Comparison of ENCODE assay signal across 22 cellular contexts in the genomic region with DNA sequence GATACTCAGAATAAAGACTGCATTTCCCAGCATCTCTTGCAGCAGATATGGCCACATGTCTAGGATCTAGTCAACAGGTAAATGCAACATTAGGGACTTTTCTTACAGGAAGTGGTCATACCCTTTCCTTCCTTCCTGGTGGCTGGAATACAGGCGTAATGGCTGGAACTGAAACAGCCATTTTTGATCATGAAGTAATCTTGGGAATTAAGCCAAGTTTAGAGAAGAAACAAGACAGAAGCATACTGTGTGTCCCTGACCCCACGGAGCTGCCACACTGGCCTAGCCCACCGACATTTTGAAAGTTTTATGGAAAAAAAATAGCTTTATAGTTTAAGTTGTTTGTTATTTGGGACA.
DNase-seq lines count a peak whose midpoint lies in the region; ATAC-seq, FAIRE-seq and TF ChIP-seq lines count a peak whose summit lies in the region.
"Had no signal": no experiment of that assay in that cellular context is flagged by ENCODE, and none has a peak within 500 bp of the region (broad histone marks: within the 10 kb centered on the region; RNA-seq: fewer than 3 reads in every experiment).

No MANE protein-coding gene starts in this region.

- peak overlapping the region; percentile 2 for H2AFZ ChIP-seq in HCT116 (ENCODE audit: low read depth, low read length, poor library complexity, severe bottlenecking)
- H2AFZ ChIP-seq in endothelial cell of umbilical vein (ENCODE audit: low read depth, low read length) = no peak overlapping the region

- DNase-seq in HCT116 (ENCODE audit: low read depth, low spot score) (peak; percentile 31), HT-29 (ENCODE audit: low spot score) (peak; percentile 19), WTC11 (ENCODE audit: low spot score) (no peak), endothelial cell of umbilical vein (ENCODE audit: low read depth, low spot score) (no peak), posterior cingulate gyrus (no peak), midbrain (lab: John Stamatoyannopoulos, UW) (no peak), dorsolateral prefrontal cortex (no peak)
- DNase-seq: 8988T; ACHN; C1 segment of cervical spinal cord; Calu3; CD4-positive, alpha-beta memory T cell; COR-L47; DMS53; DMS79 treated with DMSO at 0.1 percent for 48 hours; GF-D8 had no signal

- H3K79me2 ChIP-seq in HCT116 (ENCODE audit: insufficient read depth, low read length) (no peaks in the 10 kb centered on the region), endothelial cell of umbilical vein (ENCODE audit: control insufficient read depth, insufficient read depth, low read length) (no peaks in the 10 kb centered on the region)

- peaks cover 54% of the 10 kb centered on the region for H3K4me1 Mint-ChIP-seq in WTC11
- H3K4me1 Mint-ChIP-seq: CD4-positive, alpha-beta memory T cell had no signal

- ATAC-seq in HCT116 = no peak; the same call in 1 of the 2 replicates
- no peak for ATAC-seq in WTC11
- ATAC-seq: A549, GM23338 had no signal

- no peak overlapping the region for H3K9ac ChIP-seq in HCT116 (ENCODE audit: low read length)
- H3K9ac ChIP-seq in endothelial cell of umbilical vein (replicated peaks; ENCODE audit: extremely low read depth, insufficient read depth, low read length) = no peak overlapping the region

- H3K9me3 Mint-ChIP-seq in WTC11 = peaks cover 10% of the 10 kb centered on the region
- H3K9me3 Mint-ChIP-seq: CD4-positive, alpha-beta memory T cell had no signal

- H3K4me3 Mint-ChIP-seq in WTC11 = no peak overlapping the region
- H3K4me3 Mint-ChIP-seq: CD4-positive, alpha-beta memory T cell; GM23338 had no signal

- no peaks in the 10 kb centered on the region for H3K36me3 ChIP-seq in HCT116 (ENCODE audit: control insufficient read depth in 1 of 2, insufficient read depth in 2 of 2, low read length in 2 of 2)
- H3K36me3 ChIP-seq in endothelial cell of umbilical vein (ENCODE audit: control insufficient read depth in 2 of 2, extremely low read depth in 1 of 2, insufficient read depth in 2 of 2, low read length in 2 of 2) = no peaks in the 10 kb centered on the region
- H3K36me3 ChIP-seq: HAP-1 had no signal

- peaks cover 6% of the 10 kb centered on the region; the same call in 1 of the 2 replicates for H3K36me3 Mint-ChIP-seq in WTC11
- H3K36me3 Mint-ChIP-seq: CD4-positive, alpha-beta memory T cell had no signal

- RAD21 ChIA-PET in HCT116 (lab: Charles Lee; ENCODE audit: low non-redundant PET in 1 of 2, low total read pairs in 2 of 2, uncharacterized antibody in 2 of 2, unreplicated experiment in 2 of 2) = no interaction called here

- no peaks in the 10 kb centered on the region for H3K9me3 ChIP-seq in HCT116 (ENCODE audit: control insufficient read depth in 1 of 2, insufficient read depth in 1 of 2, low read depth in 1 of 2, low read length in 2 of 2)
- no peaks in the 10 kb centered on the region for H3K9me3 ChIP-seq in endothelial cell of umbilical vein (replicated peaks; ENCODE audit: control insufficient read depth, insufficient read depth, low read length)
- H3K9me3 ChIP-seq: A549, HAP-1 had no signal

- TF ChIP-seq POLR2A in HCT116 (IDR thresholded peaks at IDR 0.05; ENCODE audit: borderline replicate concordance, extremely low read depth, insufficient read depth, insufficient read length) (no peak), endothelial cell of umbilical vein (IDR thresholded peaks at IDR 0.05; ENCODE audit: low read depth, low read length) (no peak)

- POLR2A ChIA-PET in HCT116 (lab: Charles Lee) = no interaction called here
- POLR2A ChIA-PET in WTC11 (lab: Charles Lee) = no interaction called here
- POLR2A ChIA-PET in endothelial cell of umbilical vein (lab: Charles Lee) = no interaction called here

- BruUV-seq in HCT116 (replicated peaks; lab: Mats Ljungman, UMichigan) (no TSS peak), endothelial cell of umbilical vein (replicated peaks; lab: Mats Ljungman, UMichigan) (no TSS peak)

- dilution Hi-C loops in endothelial cell of umbilical vein (cut with MboI; ENCODE audit: extremely low pct_ligation_motif_present, low sequenced_read_pairs) = no loop called here

- TF ChIP-seq CTCF in HCT116 (IDR thresholded peaks at IDR 0.05 in 2 of 3, conservative IDR thresholded peaks at IDR 0.05 in 1 of 3; ENCODE audit: borderline replicate concordance in 1 of 3, insufficient read depth in 1 of 3, low read depth in 2 of 3, low read length in 2 of 3) = no peak
- TF ChIP-seq CTCF in WTC11 (IDR thresholded peaks at IDR 0.05) = no peak
- TF ChIP-seq CTCF in endothelial cell of umbilical vein (IDR thresholded peaks at IDR 0.05; ENCODE audit: extremely low read depth in 1 of 2, insufficient read depth in 1 of 2, low read depth in 1 of 2, low read length in 2 of 2) = no peak
- TF ChIP-seq CTCF in dorsolateral prefrontal cortex (IDR thresholded peaks at IDR 0.05 in 54 of 56, conservative IDR thresholded peaks at IDR 0.05 in 2 of 56; ENCODE audit: low read depth in 1 of 56, partially characterized antibody in 56 of 56) = no peak

- H3K27me3 ChIP-seq in HCT116 (ENCODE audit: insufficient read depth, low read length) (peaks cover 4% of the 10 kb centered on the region; the same call in 1 of the 2 replicates), endothelial cell of umbilical vein (ENCODE audit: control insufficient read depth in 2 of 2, insufficient read depth in 2 of 2, low read length in 2 of 2) (no peaks in the 10 kb centered on the region), dorsolateral prefrontal cortex (peaks cover 0 to 3% (median 0%) of the 10 kb centered on the region in 45 donors)

- no peak overlapping the region for H3K27ac Mint-ChIP-seq in WTC11
- H3K27ac Mint-ChIP-seq: CD4-positive, alpha-beta memory T cell; GM23338 had no signal

- no peaks in the 10 kb centered on the region for H3K9me1 ChIP-seq in endothelial cell of umbilical vein (replicated peaks; ENCODE audit: control insufficient read depth, extremely low read depth, insufficient read depth, low read length)

- H3K4me1 ChIP-seq in HCT116 (ENCODE audit: control insufficient read depth in 1 of 2, insufficient read depth in 2 of 2, low read length in 2 of 2) (peaks cover 20 to 36% of the 10 kb centered on the region in 2 experiments), endothelial cell of umbilical vein (ENCODE audit: control insufficient read depth, extremely low read depth, insufficient read depth, low read length) (peaks cover 30% of the 10 kb centered on the region)
- H3K4me1 ChIP-seq: HAP-1 had no signal

- H3K9me2 ChIP-seq in HCT116 (ENCODE audit: insufficient read depth) = no peaks in the 10 kb centered on the region

- H3K27me3 Mint-ChIP-seq in WTC11 (ENCODE audit: low read depth) = peaks cover 15% of the 10 kb centered on the region

- no peak overlapping the region for H3K27ac ChIP-seq in HCT116 (ENCODE audit: low read depth, low read length)
- no peak overlapping the region for H3K27ac ChIP-seq in endothelial cell of umbilical vein (ENCODE audit: insufficient read depth, low read depth, low read length)
- H3K27ac ChIP-seq in dorsolateral prefrontal cortex = no peak overlapping the region
- H3K27ac ChIP-seq: A549 had no signal

- FAIRE-seq in endothelial cell of umbilical vein (lab: Jason Lieb, UNC) = peak; percentile 54
- FAIRE-seq: A549, GM12891, GM18507, H54 had no signal

- CTCF ChIA-PET in HCT116 (lab: Charles Lee) (interaction anchor here (1.0 kb wide), 1 partner anchor 12 kb away, joined by 3 read pairs; no protein-coding TSS in a partner anchor), WTC11 (lab: Charles Lee) (interaction anchor here (0.6 kb wide), 1 partner anchor 222 kb away, joined by 3 read pairs; no protein-coding TSS in a partner anchor), endothelial cell of umbilical vein (lab: Charles Lee) (interaction anchor here (0.9 kb wide), 1 partner anchor 61 kb away, joined by 3 read pairs; no protein-coding TSS in a partner anchor)

- H3K4me2 ChIP-seq in HCT116 (ENCODE audit: low read length) = no peak overlapping the region
- no peak overlapping the region for H3K4me2 ChIP-seq in endothelial cell of umbilical vein (ENCODE audit: insufficient read depth, low read length)
- H3K4me2 ChIP-seq: A549, GM23338 had no signal

- no peak overlapping the region for H3K4me3 ChIP-seq in HCT116 (replicated peaks in 1 of 2; ENCODE audit: low read depth in 1 of 2, low read length in 2 of 2)
- H3K4me3 ChIP-seq in endothelial cell of umbilical vein (replicated peaks in 1 of 3; ENCODE audit: insufficient read depth in 1 of 3, low read depth in 1 of 3, low read length in 3 of 3) = no peak overlapping the region
- H3K4me3 ChIP-seq in dorsolateral prefrontal cortex = no peak overlapping the region
- H3K4me3 ChIP-seq: A549, GM23338, HAP-1 had no signal

- no peak for TF ChIP-seq RAD21 in HCT116 (IDR thresholded peaks at IDR 0.05; ENCODE audit: low read depth)

- H4K20me1 ChIP-seq in HCT116 (ENCODE audit: insufficient read depth) (no peaks in the 10 kb centered on the region), endothelial cell of umbilical vein (replicated peaks; ENCODE audit: control insufficient read depth, extremely low read depth, insufficient read depth, low read length) (no peaks in the 10 kb centered on the region)

- intact Hi-C loops in HCT116 (cut with micrococcal nuclease) = no loop called here
- intact Hi-C loops in endothelial cell of umbilical vein (cut with micrococcal nuclease) = no loop called here
- intact Hi-C loops in posterior cingulate gyrus (cut with DNase I) = no loop called here
- intact Hi-C loops in dorsolateral prefrontal cortex (cut with DNase I) = no loop called here

TF ChIP-seq in HCT116, 20 proteins besides CTCF, POLR2A, EP300 and RAD21:
- TF ChIP-seq YY1 (IDR thresholded peaks at IDR 0.05; ENCODE audit: extremely low read depth, insufficient replicate concordance, low read depth, low read length) (peak; percentile 14), FOSL1 (IDR thresholded peaks at IDR 0.05; ENCODE audit: low read depth) (no peak)

TF ChIP-seq in WTC11, 78 proteins besides CTCF, POLR2A, EP300 and RAD21 (continues in another document):
- TF ChIP-seq HMGA2 (CRISPR knock-in tag; IDR thresholded peaks at IDR 0.05) = no peak
- TF ChIP-seq ETV6 (CRISPR knock-in tag; IDR thresholded peaks at IDR 0.05) = no peak
- TF ChIP-seq GTF2I (CRISPR knock-in tag; conservative IDR thresholded peaks at IDR 0.05) = 0 out of 2 replicates have a peak, but pooled peaks have one; percentile 49
- TF ChIP-seq, protein P1, sequence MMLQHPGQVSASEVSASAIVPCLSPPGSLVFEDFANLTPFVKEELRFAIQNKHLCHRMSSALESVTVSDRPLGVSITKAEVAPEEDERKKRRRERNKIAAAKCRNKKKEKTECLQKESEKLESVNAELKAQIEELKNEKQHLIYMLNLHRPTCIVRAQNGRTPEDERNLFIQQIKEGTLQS (CRISPR knock-in tag; conservative IDR thresholded peaks at IDR 0.05) = no peak

TF ChIP-seq in endothelial cell of umbilical vein, 7 proteins besides CTCF, POLR2A, EP300 and RAD21 (continues in another document):
- TF ChIP-seq EZH2 (IDR thresholded peaks at IDR 0.05; ENCODE audit: borderline replicate concordance, low read depth, low read length, severe bottlenecking) (no peak), JUN (IDR thresholded peaks at IDR 0.05; ENCODE audit: borderline replicate concordance, insufficient read depth, insufficient read length, low read depth) (no peak), POLR2AphosphoS5 (IDR thresholded peaks at IDR 0.05; ENCODE audit: insufficient read depth, low read depth, low read length) (no peak), FOS (IDR thresholded peaks at IDR 0.05; ENCODE audit: borderline replicate concordance, insufficient read depth, low read length) (no peak), MYC (IDR thresholded peaks at IDR 0.05; ENCODE audit: low read depth, low read length) (no peak)

Comparison
In these comparisons a context has a peak if more than half of its experiments do, and no peak if none do; other contexts are left out.
1. DNase-seq: peak in HCT116 (single experiment) and HT-29 (single experiment); none in WTC11 (single experiment), endothelial cell of umbilical vein (single experiment), posterior cingulate gyrus (0 of 10), midbrain (single experiment) and dorsolateral prefrontal cortex (0 of 10).